Comparison of ENCODE assay signal across 7 cellular contexts in the genomic region with DNA sequence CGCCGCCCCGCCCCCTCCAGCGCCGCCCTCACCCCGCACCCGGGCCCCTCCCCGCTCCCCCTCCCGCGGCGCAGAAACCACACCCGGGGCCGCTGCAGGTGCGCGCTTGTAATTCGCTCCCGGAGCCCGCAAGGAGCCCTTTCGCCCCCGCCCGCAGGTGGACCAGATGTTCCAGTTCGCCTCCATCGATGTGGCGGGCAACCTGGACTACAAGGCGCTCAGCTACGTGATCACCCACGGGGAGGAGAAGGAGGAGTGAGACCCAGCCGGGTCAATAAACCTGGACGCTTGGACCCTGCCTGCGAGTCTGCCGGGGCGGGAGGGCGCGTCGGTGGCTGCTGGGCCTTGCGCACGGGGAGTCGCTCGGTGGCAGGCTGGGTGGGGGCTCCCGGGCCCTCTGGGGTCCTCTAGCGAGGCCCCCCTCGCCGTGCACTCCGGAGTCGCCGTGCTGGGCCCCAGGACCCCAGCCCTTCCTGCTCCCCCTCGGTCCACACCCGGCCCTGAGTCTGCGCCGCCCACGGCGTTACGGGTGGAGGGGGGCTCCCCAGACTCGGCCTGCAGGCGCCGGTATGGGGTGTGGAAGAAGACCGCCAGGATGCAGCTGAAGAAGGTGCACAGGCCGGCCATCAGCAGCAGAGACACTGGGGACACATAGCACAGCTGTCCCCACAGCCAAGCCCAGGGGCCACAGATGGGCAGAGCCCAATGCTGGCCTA. TPM values are rescaled to one million over a fixed set of nuclear protein-coding genes. Genes with fewer than 3 reads are reported as not detected.
DNase-seq lines count a peak whose midpoint lies in the region; ATAC-seq and TF ChIP-seq lines count a peak whose summit lies in the region.

No MANE protein-coding gene starts in this region.

- no peaks in the 10 kb centered on the region for H3K9me2 ChIP-seq in PC-9 (ENCODE audit: insufficient read depth)

- H3F3A ChIP-seq in PC-9 (ENCODE audit: insufficient read depth, low read depth) = 0 out of 2 replicates have a peak, but pooled peaks cover 3% of the 10 kb centered on the region

- peaks cover 0 to 6% (median 0%) of the 10 kb centered on the region in 5 donors for H3K27me3 Mint-ChIP-seq in naive thymus-derived CD4-positive, alpha-beta T cell

- no peak overlapping the region for H3K27ac ChIP-seq in naive thymus-derived CD4-positive, alpha-beta T cell (ENCODE audit: low read depth, low read length)
- H3K27ac ChIP-seq in PC-9 (no peak overlapping the region), ascending aorta (no peak overlapping the region)

- H3K36me3 ChIP-seq in naive thymus-derived CD4-positive, alpha-beta T cell (ENCODE audit: control insufficient read depth in 2 of 3, insufficient read depth in 3 of 3, low read length in 3 of 3) = no peaks in the 10 kb centered on the region
- H3K36me3 ChIP-seq in PC-9 (ENCODE audit: low read depth) (no peaks in the 10 kb centered on the region), ascending aorta (no peaks in the 10 kb centered on the region)

- peaks cover 0 to 8% (median 2%) of the 10 kb centered on the region in 7 donors for H3K4me1 Mint-ChIP-seq in naive thymus-derived CD4-positive, alpha-beta T cell

- POLR2A ChIA-PET in naive thymus-derived CD4-positive, alpha-beta T cell (lab: Charles Lee) = no interaction called here
- POLR2A ChIA-PET in PC-9 (lab: Charles Lee; ENCODE audit: unreplicated experiment) = no interaction called here

- H3K4me1 ChIP-seq in naive thymus-derived CD4-positive, alpha-beta T cell (ENCODE audit: control insufficient read depth in 2 of 2, insufficient read depth in 2 of 2, low read length in 2 of 2) = peaks cover 0 to 4% of the 10 kb centered on the region in 2 donors
- H3K4me1 ChIP-seq in PC-9 (replicated peaks; ENCODE audit: insufficient read depth) (peaks cover 3% of the 10 kb centered on the region), ascending aorta (peaks cover 8 to 10% of the 10 kb centered on the region in 2 donors)

- no TSS peak for BruUV-seq in PC-9 (replicated peaks; lab: Mats Ljungman, UMichigan)

- DNase-seq in DMS53 (lab: John Stamatoyannopoulos, UW) = peak; percentile 97
- peak; percentile 96 for DNase-seq in HuH-7.5 (ENCODE audit: low spot score)
- DNase-seq in activated gamma-delta T cell treated with Interleukin-2 at 50 U/mL for 16 hours = peak; percentile 37
- DNase-seq in naive thymus-derived CD4-positive, alpha-beta T cell = peak in 5 of 9 donors; percentile 36 to 60 (median 44)
- DNase-seq in KG1 (lab: John Stamatoyannopoulos, UW) = no peak
- DNase-seq in PC-9 = no peak
- DNase-seq in ascending aorta (ENCODE audit: low spot score in 2 of 2) = no peak

- peaks cover 0 to 2% of the 10 kb centered on the region in 2 donors for H3K27me3 ChIP-seq in naive thymus-derived CD4-positive, alpha-beta T cell (ENCODE audit: control insufficient read depth in 2 of 2, insufficient read depth in 2 of 2, low read length in 2 of 2)
- H3K27me3 ChIP-seq in PC-9 (ENCODE audit: insufficient read depth, low read depth) (no peaks in the 10 kb centered on the region), ascending aorta (peaks cover 10% of the 10 kb centered on the region)

- H3K27ac Mint-ChIP-seq in naive thymus-derived CD4-positive, alpha-beta T cell = peak overlapping the region in 1 of 9 donors; percentile 62

- H3K4me3 Mint-ChIP-seq in naive thymus-derived CD4-positive, alpha-beta T cell = peak overlapping the region in 4 of 10 donors; percentile 23 to 67 (median 46)

- no peaks in the 10 kb centered on the region for H3K36me3 Mint-ChIP-seq in naive thymus-derived CD4-positive, alpha-beta T cell

- H3K79me2 ChIP-seq in PC-9 (ENCODE audit: low read depth) = no peaks in the 10 kb centered on the region

- intact Hi-C loops in naive thymus-derived CD4-positive, alpha-beta T cell (cut with micrococcal nuclease) = loop anchor here in 1 of 2 donors (1.0 kb wide), 1 partner anchor 23 kb away; a partner anchor contains a TSS
- intact Hi-C loops in PC-9 (cut with micrococcal nuclease; ENCODE audit: unreplicated experiment) = no loop called here
- intact Hi-C loops in ascending aorta (cut with DNase I) = no loop called here

- no peak overlapping the region for H3K4me3 ChIP-seq in naive thymus-derived CD4-positive, alpha-beta T cell (ENCODE audit: low read length)
- H3K4me3 ChIP-seq in PC-9 (no peak overlapping the region), ascending aorta (no peak overlapping the region)

- TF ChIP-seq CTCF in PC-9 (conservative IDR thresholded peaks at IDR 0.05) (no peak), ascending aorta (IDR thresholded peaks at IDR 0.05) (no peak)

- peak; percentile 35 for ATAC-seq in naive thymus-derived CD4-positive, alpha-beta T cell

- no peak overlapping the region for H2AFZ ChIP-seq in PC-9

- H3K4me2 ChIP-seq in PC-9 = no peak overlapping the region

- H3K9me3 Mint-ChIP-seq in naive thymus-derived CD4-positive, alpha-beta T cell = peaks cover 0 to 3% (median 0%) of the 10 kb centered on the region in 11 donors

- no peaks in the 10 kb centered on the region for H3K9me3 ChIP-seq in naive thymus-derived CD4-positive, alpha-beta T cell (ENCODE audit: control insufficient read depth in 2 of 3, low read length in 3 of 3)
- H3K9me3 ChIP-seq in PC-9 (ENCODE audit: insufficient read depth, low read depth) (no peaks in the 10 kb centered on the region), ascending aorta (no peaks in the 10 kb centered on the region)

- no peaks in the 10 kb centered on the region for H4K20me1 ChIP-seq in PC-9 (ENCODE audit: insufficient read depth)

- CTCF ChIA-PET in naive thymus-derived CD4-positive, alpha-beta T cell (lab: Charles Lee) = no interaction called here
- CTCF ChIA-PET in PC-9 (lab: Charles Lee) = no interaction called here

RNA-seq across cellular contexts. Expression of a gene that starts 7.1 kb away (rescaled TPM):
- total RNA-seq in naive thymus-derived CD4-positive, alpha-beta T cell = 1 to 10 TPM in 2 of 5 experiments, under 1 TPM in 3; 0.80 to 9.4 (median 0.92) TPM
- polyA plus RNA-seq in naive thymus-derived CD4-positive, alpha-beta T cell = not detected
- total RNA-seq in PC-9 (2021) (8.1 and 10.7 TPM in 2 replicates), ascending aorta (17.7 TPM)

RNA-seq across cellular contexts. Expression of a gene that starts 7.6 kb away (rescaled TPM):
- total RNA-seq in naive thymus-derived CD4-positive, alpha-beta T cell = 10 to 100 TPM; 19.9 to 32.7 (median 23.8) TPM
- polyA plus RNA-seq in naive thymus-derived CD4-positive, alpha-beta T cell = 1 to 10 TPM; 5.8 to 7.1 TPM
- total RNA-seq in PC-9 (2021) (29.8 and 47.6 TPM in 2 replicates), ascending aorta (1.1 TPM)

RNA-seq across cellular contexts. Expression of a gene that starts 7.8 kb away (rescaled TPM):
- 100 to 1,000 TPM; 115 to 183 (median 123) TPM for total RNA-seq in naive thymus-derived CD4-positive, alpha-beta T cell
- 100 to 1,000 TPM; 306 to 404 TPM for polyA plus RNA-seq in naive thymus-derived CD4-positive, alpha-beta T cell
- total RNA-seq in PC-9 (2021) (334 and 417 TPM in 2 replicates), ascending aorta (not detected)

RNA-seq across cellular contexts. Expression of a gene that starts 23.7 kb away (rescaled TPM):
- 10 to 100 TPM; 32.7 to 66.8 (median 42.3) TPM for total RNA-seq in naive thymus-derived CD4-positive, alpha-beta T cell
- 1 to 10 TPM; 3.8 to 5.7 TPM for polyA plus RNA-seq in naive thymus-derived CD4-positive, alpha-beta T cell
- 60.5 and 60.8 TPM in 2 replicates for total RNA-seq in PC-9 (2021)
- 124 TPM for total RNA-seq in ascending aorta

RNA-seq across cellular contexts. Expression of a gene that starts 56.5 kb away (rescaled TPM):
- 10 to 100 TPM; 13.7 to 20.1 (median 18.3) TPM for total RNA-seq in naive thymus-derived CD4-positive, alpha-beta T cell
- 10 to 100 TPM; 21.9 to 28.3 TPM for polyA plus RNA-seq in naive thymus-derived CD4-positive, alpha-beta T cell
- 5.9 and 8.2 TPM in 2 replicates for total RNA-seq in PC-9 (2021)
- total RNA-seq in ascending aorta = not detected

Comparison
In these comparisons a context has a peak if more than half of its experiments do, and no peak if none do; other contexts are left out.
1. DNase-seq: peak in DMS53 (single experiment), HuH-7.5 (single experiment), activated gamma-delta T cell treated with Interleukin-2 at 50 U/mL for 16 hours (single experiment) and naive thymus-derived CD4-positive, alpha-beta T cell (5 of 9); none in KG1 (single experiment), PC-9 (0 of 2) and ascending aorta (0 of 2).
2. RNA of a gene that starts 7.6 kb away (total RNA-seq): 29.8 to 47.6 TPM in PC-9 and 19.9 to 32.7 TPM in naive thymus-derived CD4-positive, alpha-beta T cell; 1.1 TPM in ascending aorta (single experiment); every median in the first group is over 10 times any median in the second.
3. RNA of a gene that starts 7.8 kb away (total RNA-seq): 334 to 417 TPM in PC-9 and 115 to 183 TPM in naive thymus-derived CD4-positive, alpha-beta T cell; not detected in ascending aorta (single experiment); every median in the first group is over 100 times any median in the second.